In the genomic region with DNA sequence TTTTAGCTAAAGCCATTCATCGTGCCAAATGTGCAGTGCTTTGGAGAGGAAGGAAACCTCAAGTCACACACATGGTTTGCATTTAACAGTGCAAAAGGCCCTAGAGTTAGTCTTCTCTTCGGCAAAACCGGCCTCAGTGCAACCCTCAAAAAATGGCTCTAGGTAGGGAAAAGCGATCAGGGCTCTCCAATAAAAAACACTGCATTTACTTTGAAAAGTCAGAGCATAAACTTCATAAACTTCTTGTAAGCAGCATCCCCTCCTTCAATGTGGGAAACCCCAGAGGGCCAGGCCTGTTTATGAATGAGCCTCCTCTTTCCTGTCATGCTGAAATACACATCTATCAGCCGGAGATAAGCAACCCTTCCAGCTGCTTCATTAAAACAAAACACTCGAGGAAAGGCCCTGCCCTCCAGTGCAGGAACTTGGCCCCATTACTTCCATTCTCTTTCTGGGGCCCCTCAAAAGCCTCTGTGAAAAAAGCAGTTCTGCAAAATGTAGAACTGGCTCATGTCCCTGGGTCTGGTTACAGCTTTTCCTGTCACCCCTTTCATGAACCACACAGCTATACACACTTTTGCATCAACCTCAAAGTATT, we compare ENCODE assay signal across 9 cellular contexts.
DNase-seq lines count a peak whose midpoint lies in the region; ATAC-seq and TF ChIP-seq lines count a peak whose summit lies in the region.
"Had no signal": no experiment of that assay in that cellular context is flagged by ENCODE, and none has a peak within 500 bp of the region (broad histone marks: within the 10 kb centered on the region; RNA-seq: fewer than 3 reads in every experiment).

No MANE protein-coding gene starts in this region.

- no peak for TF ChIP-seq CTCF in vagina (IDR thresholded peaks at IDR 0.05)

- H3K36me3 Mint-ChIP-seq in activated naive CD4-positive, alpha-beta T cell treated with anti-CD3 and anti-CD28 coated beads, Interleukin-2, amount 50 U/mL, for 72 hours: no peaks in the 10 kb centered on the region

- H3K27ac Mint-ChIP-seq in activated naive CD4-positive, alpha-beta T cell treated with anti-CD3 and anti-CD28 coated beads, Interleukin-2, amount 50 U/mL, for 72 hours: peak overlapping the region in 1 of 2 donors; percentile 78

- ATAC-seq in Right ventricle myocardium superior (ENCODE audit: poor library complexity) (peak; percentile 60), left lobe of liver (peak; percentile 64), GM19328 (IDR thresholded peaks at IDR 0.05; ENCODE audit: unreplicated experiment) (no peak)
- ATAC-seq in activated naive CD4-positive, alpha-beta T cell treated with anti-CD3 and anti-CD28 coated beads, Interleukin-2, amount 50 U/mL, for 72 hours: peak; percentile 39 to 61
- ATAC-seq: Panc1 had no signal

- no peak for TF ChIP-seq POLR2A in vagina (IDR thresholded peaks at IDR 0.05)

- peaks cover 0 to 15% of the 10 kb centered on the region in 2 donors for H3K36me3 ChIP-seq in vagina

- peak overlapping the region; percentile 79 for H3K27ac ChIP-seq in vagina

- H3K9me3 Mint-ChIP-seq in activated naive CD4-positive, alpha-beta T cell treated with anti-CD3 and anti-CD28 coated beads, Interleukin-2, amount 50 U/mL, for 72 hours: no peaks in the 10 kb centered on the region

- intact Hi-C loops in Right ventricle myocardium superior (cut with DNase I): no loop called here
- intact Hi-C loops in cardiac septum (cut with DNase I): no loop called here
- intact Hi-C loops in vagina (cut with DNase I): no loop called here

- no peaks in the 10 kb centered on the region for H3K9me3 ChIP-seq in vagina

- H3K4me1 ChIP-seq in vagina: peaks cover 58% of the 10 kb centered on the region

- H3K4me3 ChIP-seq in vagina: no peak overlapping the region

- no peaks in the 10 kb centered on the region for H3K27me3 ChIP-seq in vagina

- DNase-seq in Right ventricle myocardium superior (no peak), cardiac septum (ENCODE audit: low spot score) (no peak), left lobe of liver (ENCODE audit: low spot score) (no peak), vagina (ENCODE audit: extremely low spot score in 2 of 2) (no peak), NCI-H2171 (lab: John Stamatoyannopoulos, UW) (no peak), superior temporal gyrus (ENCODE audit: extremely low spot score) (no peak)
- DNase-seq in activated naive CD4-positive, alpha-beta T cell treated with anti-CD3 and anti-CD28 coated beads, Interleukin-2, amount 50 U/mL, for 72 hours (ENCODE audit: low spot score in 2 of 2): no peak
